17 cellular contexts compared by ENCODE assay signal in genomic region chr4:168162604-168163003, GRCh38.
A peak's percentile ranks its signal among the peaks of the same experiment; 100 is the strongest.
DNase-seq lines count a peak whose midpoint lies in the region; TF ChIP-seq lines count a peak whose summit lies in the region.
"Had no signal": no experiment of that assay in that cellular context is flagged by ENCODE, and none has a peak within 500 bp of the region (broad histone marks: within the 10 kb centered on the region; RNA-seq: fewer than 3 reads in every experiment).

No MANE protein-coding gene starts in this region.

- TF ChIP-seq CTCF in RWPE1 (conservative IDR thresholded peaks at IDR 0.05; ENCODE audit: low read depth) = no peak

- CTCF ChIA-PET in RWPE1 (lab: Yijun Ruan, JAX) = no interaction called here

- H3K27ac ChIP-seq in RWPE1 (no peak overlapping the region), epithelial cell of prostate (peak overlapping the region; percentile 6)
- H3K27ac ChIP-seq: ovary, Peyer's patch, vagina had no signal

- POLR2A ChIA-PET in RWPE1 (lab: Yijun Ruan, JAX; ENCODE audit: low non-redundant PET) = no interaction called here

- DNase-seq in H4 (ENCODE audit: low spot score) (peak; percentile 38), RWPE1 (ENCODE audit: low spot score) (peak; percentile 8), epithelial cell of prostate (ENCODE audit: low read depth, low spot score) (peak; percentile 31), non-pigmented ciliary epithelial cell (ENCODE audit: low read depth) (peak; percentile 49), globus pallidus (ENCODE audit: low spot score) (no peak), NCI-H2196 treated with DMSO at 0.1 percent for 48 hours (lab: John Stamatoyannopoulos, UW; ENCODE audit: unreplicated experiment) (no peak), foreskin melanocyte (no peak)
- DNase-seq: activated CD4-positive, alpha-beta T cell treated with anti-CD3 and anti-CD28 coated beads, Interleukin-2, amount 10 ng/mL, durations not matched to agents 7 days and 5 days; activated gamma-delta T cell; amygdala; BE2C; naive B cell; NCI-H1694; ovary; Peyer's patch; stimulated activated CD4-positive, alpha-beta T cell treated with anti-CD3 and anti-CD28 coated beads, Interleukin-4, amount 100 ng/mL, for 24 hours had no signal

Comparison
In these comparisons a context has a peak if more than half of its experiments do, and no peak if none do; other contexts are left out.
1. DNase-seq: peak in H4 (single experiment), RWPE1 (single experiment), epithelial cell of prostate (single experiment) and non-pigmented ciliary epithelial cell (single experiment); none in globus pallidus (single experiment), NCI-H2196 treated with DMSO at 0.1 percent for 48 hours (single experiment) and foreskin melanocyte (single experiment).